Comparison of ENCODE assay signal across 12 cellular contexts in genomic region chr10:132508497-132509443, GRCh38. TPM values are rescaled to one million over a fixed set of nuclear protein-coding genes. Genes with fewer than 3 reads are reported as not detected.
A peak's percentile ranks its signal among the peaks of the same experiment; 100 is the strongest.
DNase-seq lines count a peak whose midpoint lies in the region; ATAC-seq and TF ChIP-seq lines count a peak whose summit lies in the region.
"Had no signal": no experiment of that assay in that cellular context is flagged by ENCODE, and none has a peak within 500 bp of the region (broad histone marks: within the 10 kb centered on the region; RNA-seq: fewer than 3 reads in every experiment).

No MANE protein-coding gene starts in this region.

- H3K79me2 ChIP-seq in HCT116 (ENCODE audit: insufficient read depth, low read length): no peaks in the 10 kb centered on the region

- no peak overlapping the region for H3K4me2 ChIP-seq in HCT116 (ENCODE audit: low read length)
- H3K4me2 ChIP-seq: GM23338 had no signal

- H3K27ac ChIP-seq in HCT116 (ENCODE audit: low read depth, low read length) (no peak overlapping the region), esophagus muscularis mucosa (replicated peaks in 1 of 4) (peak overlapping the region; percentile 69 to 80 (median 74)), suprapubic skin (no peak overlapping the region)
- H3K27ac ChIP-seq: skin epidermis had no signal

- H3K9me3 ChIP-seq in HCT116 (ENCODE audit: control insufficient read depth in 1 of 2, insufficient read depth in 1 of 2, low read depth in 1 of 2, low read length in 2 of 2): no peaks in the 10 kb centered on the region
- H3K9me3 ChIP-seq in esophagus muscularis mucosa: no peaks in the 10 kb centered on the region
- H3K9me3 ChIP-seq in suprapubic skin: no peaks in the 10 kb centered on the region

- no peak for DNase-seq in HCT116 (ENCODE audit: low read depth, low spot score)
- DNase-seq in esophagus muscularis mucosa (ENCODE audit: extremely low spot score): no peak
- DNase-seq in lung microvascular endothelial cell (ENCODE audit: low read depth in 2 of 2): peak; percentile 43 to 54
- peak; percentile 48 to 74 for DNase-seq in suprapubic skin (ENCODE audit: low spot score in 2 of 2)
- no peak for DNase-seq in NCI-H524 treated with DMSO at 0.1 percent for 48 hours (lab: John Stamatoyannopoulos, UW)
- no peak for DNase-seq in stimulated activated CD4-positive, alpha-beta T cell treated with anti-CD3 and anti-CD28 coated beads, Interleukin-4, amount 100 ng/mL, for 24 hours
- DNase-seq in NCI-H2107 treated with DMSO at 0.1 percent for 48 hours (lab: John Stamatoyannopoulos, UW; ENCODE audit: unreplicated experiment): no peak
- DNase-seq: effector memory CD4-positive, alpha-beta T cell; NCI-H1694 had no signal

- WGBS in esophagus muscularis mucosa: 63% methylated on average over 13 of the region's 19 CpGs
- WGBS in suprapubic skin: 84% methylated on average over 19 of the region's 19 CpGs

- H3K9me2 ChIP-seq in HCT116 (ENCODE audit: insufficient read depth): no peaks in the 10 kb centered on the region

- BruUV-seq in HCT116 (replicated peaks; lab: Mats Ljungman, UMichigan): no TSS peak

- TF ChIP-seq POLR2A in HCT116 (IDR thresholded peaks at IDR 0.05; ENCODE audit: borderline replicate concordance, extremely low read depth, insufficient read depth, insufficient read length) (no peak), esophagus muscularis mucosa (IDR thresholded peaks at IDR 0.05; ENCODE audit: low read depth) (no peak), suprapubic skin (IDR thresholded peaks at IDR 0.05) (no peak)

- H3K27me3 ChIP-seq in HCT116 (ENCODE audit: insufficient read depth, low read length) (no peaks in the 10 kb centered on the region), esophagus muscularis mucosa (no peaks in the 10 kb centered on the region), suprapubic skin (no peaks in the 10 kb centered on the region)

- H3K4me1 ChIP-seq in HCT116 (ENCODE audit: control insufficient read depth in 1 of 2, insufficient read depth in 2 of 2, low read length in 2 of 2) (no peaks in the 10 kb centered on the region), esophagus muscularis mucosa (peaks cover 32 to 44% (median 38%) of the 10 kb centered on the region in 4 donors), suprapubic skin (peaks cover 12% of the 10 kb centered on the region)

- TF ChIP-seq CTCF in HCT116 (IDR thresholded peaks at IDR 0.05 in 2 of 3, conservative IDR thresholded peaks at IDR 0.05 in 1 of 3; ENCODE audit: borderline replicate concordance in 1 of 3, insufficient read depth in 1 of 3, low read depth in 2 of 3, low read length in 2 of 3) (no peak), esophagus muscularis mucosa (IDR thresholded peaks at IDR 0.05) (peak; percentile 55 to 68 (median 61)), suprapubic skin (IDR thresholded peaks at IDR 0.05) (no peak)

- no peak overlapping the region for H3K9ac ChIP-seq in HCT116 (ENCODE audit: low read length)

- intact Hi-C loops in HCT116 (cut with micrococcal nuclease) (no loop called here), esophagus muscularis mucosa (cut with DNase I) (loop anchor here (5.0 kb wide), 1 partner anchor 129 kb away; no protein-coding TSS in a partner anchor)

- no peaks in the 10 kb centered on the region for H4K20me1 ChIP-seq in HCT116 (ENCODE audit: insufficient read depth)

- no peak for TF ChIP-seq EP300 in esophagus muscularis mucosa (IDR thresholded peaks at IDR 0.05)
- no peak for TF ChIP-seq EP300 in suprapubic skin (IDR thresholded peaks at IDR 0.05)

- ATAC-seq in HCT116 (no peak), GM18519 (IDR thresholded peaks at IDR 0.05; ENCODE audit: low FRiP score, unreplicated experiment) (no peak)

- no peak overlapping the region for H2AFZ ChIP-seq in HCT116 (ENCODE audit: low read depth, low read length, poor library complexity, severe bottlenecking)
- H2AFZ ChIP-seq: GM23338 had no signal

- POLR2A ChIA-PET in HCT116 (lab: Charles Lee): no interaction called here

- H3K36me3 ChIP-seq in HCT116 (ENCODE audit: control insufficient read depth in 1 of 2, insufficient read depth in 2 of 2, low read length in 2 of 2) (no peaks in the 10 kb centered on the region), esophagus muscularis mucosa (no peaks in the 10 kb centered on the region), suprapubic skin (no peaks in the 10 kb centered on the region)

- H3K4me3 ChIP-seq in HCT116 (replicated peaks in 1 of 2; ENCODE audit: low read depth in 1 of 2, low read length in 2 of 2) (no peak overlapping the region), esophagus muscularis mucosa (no peak overlapping the region), suprapubic skin (no peak overlapping the region)
- H3K4me3 ChIP-seq: GM23338, skin epidermis had no signal

- TF ChIP-seq RAD21 in HCT116 (IDR thresholded peaks at IDR 0.05; ENCODE audit: low read depth): peak; percentile 29

- RAD21 ChIA-PET in HCT116 (lab: Charles Lee; ENCODE audit: low non-redundant PET in 1 of 2, low total read pairs in 2 of 2, uncharacterized antibody in 2 of 2, unreplicated experiment in 2 of 2): no interaction called here

- CTCF ChIA-PET in HCT116 (lab: Charles Lee): no interaction called here

TF ChIP-seq in HCT116, 20 proteins besides CTCF, POLR2A, EP300 and RAD21:
- TF ChIP-seq EZH2phosphoT487 (IDR thresholded peaks at IDR 0.05; ENCODE audit: borderline replicate concordance) (no peak), SIN3A (IDR thresholded peaks at IDR 0.05; ENCODE audit: low read depth) (no peak), ZFX (IDR thresholded peaks at IDR 0.05) (no peak), MAX (IDR thresholded peaks at IDR 0.05) (no peak), ATF3 (IDR thresholded peaks at IDR 0.05) (no peak), CEBPB (IDR thresholded peaks at IDR 0.05; ENCODE audit: low read depth) (no peak), JUND (IDR thresholded peaks at IDR 0.05) (no peak), SP1 (IDR thresholded peaks at IDR 0.05; ENCODE audit: low read depth) (no peak), ZBTB33 (IDR thresholded peaks at IDR 0.05; ENCODE audit: extremely low read depth, insufficient replicate concordance, low read length) (no peak), FOSL1 (IDR thresholded peaks at IDR 0.05; ENCODE audit: low read depth) (no peak)

RNA-seq across cellular contexts. Expression of gene INPP5A, which starts 28.8 kb away (rescaled TPM):
- total RNA-seq in HCT116 (2021; ENCODE audit: unreplicated experiment) (12.3 TPM), esophagus muscularis mucosa (100 to 1,000 TPM; 234 to 301 (median 245) TPM), lung microvascular endothelial cell (18.1 and 24.4 TPM in 2 replicates), suprapubic skin (10 to 100 TPM; 28.1 to 39.1 (median 32.3) TPM)
- 7.5 and 8.9 TPM in 2 replicates for polyA plus RNA-seq in HCT116 (2012)

Comparison
In these comparisons a context has a peak if more than half of its experiments do, and no peak if none do; other contexts are left out.
1. DNase-seq: peak in lung microvascular endothelial cell (2 of 2) and suprapubic skin (2 of 2); none in HCT116 (single experiment), esophagus muscularis mucosa (single experiment), NCI-H524 treated with DMSO at 0.1 percent for 48 hours (single experiment), stimulated activated CD4-positive, alpha-beta T cell treated with anti-CD3 and anti-CD28 coated beads, Interleukin-4, amount 100 ng/mL, for 24 hours (single experiment) and NCI-H2107 treated with DMSO at 0.1 percent for 48 hours (single experiment).
2. H3K27ac ChIP-seq: peak in esophagus muscularis mucosa (4 of 4); none in HCT116 (single experiment) and suprapubic skin (single experiment).
3. CTCF ChIP-seq: peak in esophagus muscularis mucosa (3 of 3); none in HCT116 (0 of 3) and suprapubic skin (0 of 2).